In the genomic region with DNA sequence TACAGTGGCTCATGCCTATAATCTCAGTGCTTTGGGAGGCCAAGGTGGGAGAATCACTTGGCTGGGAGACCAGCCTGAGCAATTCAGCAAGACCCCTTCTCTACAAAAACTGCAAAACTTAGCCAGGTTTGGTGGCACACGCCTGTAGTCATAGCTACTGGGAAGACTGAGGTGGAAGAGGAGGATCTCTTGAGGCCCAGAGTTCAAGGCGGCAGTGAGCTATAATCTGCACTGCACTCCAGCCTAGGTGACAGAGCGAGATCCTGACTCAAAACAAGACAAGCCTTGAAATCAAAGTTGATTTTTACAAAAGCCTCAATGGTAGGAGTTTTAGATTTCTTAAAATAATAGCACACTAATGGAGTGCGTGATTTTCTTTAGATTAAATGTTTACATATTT, we compare ENCODE assay signal across 12 cellular contexts. TPM values are rescaled to one million over a fixed set of nuclear protein-coding genes. Genes with fewer than 3 reads are reported as not detected.
DNase-seq lines count a peak whose midpoint lies in the region; ATAC-seq and TF ChIP-seq lines count a peak whose summit lies in the region.
"Had no signal": no experiment of that assay in that cellular context is flagged by ENCODE, and none has a peak within 500 bp of the region (broad histone marks: within the 10 kb centered on the region; RNA-seq: fewer than 3 reads in every experiment).

No MANE protein-coding gene starts in this region.

- H3K27me3 Mint-ChIP-seq in activated B cell treated with CpG ODN at 0.5 μM for 24 hours = no peaks in the 10 kb centered on the region
- no peaks in the 10 kb centered on the region for H3K27me3 Mint-ChIP-seq in effector memory CD8-positive, alpha-beta T cell
- no peaks in the 10 kb centered on the region for H3K27me3 Mint-ChIP-seq in stimulated activated memory B cell treated with anti-CD40 and anti-IgM and Interleukin-4, amounts not matched to agents 10 μg/mL and 1 μg/mL and 100 μg/mL, for 72 hours
- H3K27me3 Mint-ChIP-seq: naive B cell had no signal

- peak overlapping the region; percentile 59 for H3K4me3 Mint-ChIP-seq in activated B cell treated with CpG ODN at 0.5 μM for 24 hours
- peak overlapping the region; percentile 66 to 67 for H3K4me3 Mint-ChIP-seq in effector memory CD8-positive, alpha-beta T cell
- peak overlapping the region; percentile 60 for H3K4me3 Mint-ChIP-seq in stimulated activated memory B cell treated with anti-CD40 and anti-IgM and Interleukin-4, amounts not matched to agents 10 μg/mL and 1 μg/mL and 100 μg/mL, for 72 hours

- POLR2A ChIA-PET in activated B cell treated with CpG ODN at 0.5 μM for 24 hours (lab: Charles Lee) (interaction anchor here (0.6 to 3.2 kb wide), 4 partner anchors 10 to 17 kb away, joined by 4 to 22 read pairs (median 6); no protein-coding TSS in a partner anchor), GM10248 (lab: Yijun Ruan, JAX) (interaction anchor here (1.0 kb wide), 1 partner anchor 9 kb away, joined by 3 read pairs; no protein-coding TSS in a partner anchor)

- H3K27ac Mint-ChIP-seq in activated B cell treated with CpG ODN at 0.5 μM for 24 hours = peak overlapping the region; percentile 76
- H3K27ac Mint-ChIP-seq in effector memory CD8-positive, alpha-beta T cell = peak overlapping the region; percentile 76 to 90
- peak overlapping the region; percentile 62 for H3K27ac Mint-ChIP-seq in stimulated activated memory B cell treated with anti-CD40 and anti-IgM and Interleukin-4, amounts not matched to agents 10 μg/mL and 1 μg/mL and 100 μg/mL, for 72 hours

- ATAC-seq in activated B cell treated with CpG ODN at 0.5 μM for 24 hours (ENCODE audit: low read depth) = no peak
- peak; percentile 32 for ATAC-seq in effector memory CD8-positive, alpha-beta T cell (replicated peaks)
- no peak for ATAC-seq in stimulated activated memory B cell treated with anti-CD40 and anti-IgM and Interleukin-4, amounts not matched to agents 10 μg/mL and 1 μg/mL and 100 μg/mL, for 72 hours
- ATAC-seq in HG02981 (IDR thresholded peaks at IDR 0.05; ENCODE audit: unreplicated experiment) = no peak

- peaks cover 35% of the 10 kb centered on the region for H3K36me3 Mint-ChIP-seq in activated B cell treated with CpG ODN at 0.5 μM for 24 hours (ENCODE audit: low read depth)
- H3K36me3 Mint-ChIP-seq in effector memory CD8-positive, alpha-beta T cell (ENCODE audit: insufficient read depth) = peaks cover 34% of the 10 kb centered on the region
- H3K36me3 Mint-ChIP-seq in stimulated activated memory B cell treated with anti-CD40 and anti-IgM and Interleukin-4, amounts not matched to agents 10 μg/mL and 1 μg/mL and 100 μg/mL, for 72 hours = peaks cover 28% of the 10 kb centered on the region

- CTCF ChIA-PET in activated B cell treated with CpG ODN at 0.5 μM for 24 hours (lab: Charles Lee) = interaction anchor here (0.8 to 2.6 kb wide), 8 partner anchors 11 to 190 kb away, joined by 3 to 19 read pairs (median 4); no protein-coding TSS in a partner anchor
- CTCF ChIA-PET in GM10248 (lab: Yijun Ruan, JAX) = interaction anchor here (0.6 to 3.9 kb wide), 12 partner anchors 10 to 188 kb away, joined by 3 to 63 read pairs (median 8); a partner anchor contains a TSS

- intact Hi-C loops in activated B cell treated with CpG ODN at 0.5 μM for 24 hours (cut with micrococcal nuclease) = loop anchor here (1.0 to 2.0 kb wide), 8 partner anchors 10 to 189 kb away; a partner anchor contains a TSS

- peaks cover 79% of the 10 kb centered on the region for H3K4me1 Mint-ChIP-seq in activated B cell treated with CpG ODN at 0.5 μM for 24 hours
- peaks cover 40 to 61% of the 10 kb centered on the region in 2 donors for H3K4me1 Mint-ChIP-seq in effector memory CD8-positive, alpha-beta T cell (ENCODE audit: low read depth in 2 of 2)
- peaks cover 63% of the 10 kb centered on the region for H3K4me1 Mint-ChIP-seq in stimulated activated memory B cell treated with anti-CD40 and anti-IgM and Interleukin-4, amounts not matched to agents 10 μg/mL and 1 μg/mL and 100 μg/mL, for 72 hours

- DNase-seq in activated T-cell treated with anti-CD3 and anti-CD28 coated beads for 48 hours (ENCODE audit: low read depth) (peak; percentile 21), activated B cell treated with CpG ODN at 0.5 μM for 24 hours (no peak), dedifferentiated amniotic fluid mesenchymal stem cell (ENCODE audit: extremely low spot score) (no peak), GM10248 (ENCODE audit: extremely low spot score) (no peak)
- no peak for DNase-seq in activated T-cell treated with anti-CD3 and anti-CD28 coated beads, Interleukin-2, amount 50 U/mL, for 1 hour
- no peak for DNase-seq in effector memory CD8-positive, alpha-beta T cell
- DNase-seq: foreskin melanocyte, NCI-H1092, Right ventricle myocardium superior had no signal

- TF ChIP-seq CTCF in activated B cell treated with CpG ODN at 0.5 μM for 24 hours (IDR thresholded peaks at IDR 0.05) (no peak), GM10248 (IDR thresholded peaks at IDR 0.05; ENCODE audit: control extremely low read depth, extremely low read depth, low read depth, missing control alignments) (no peak)

- H3K9me3 Mint-ChIP-seq in activated B cell treated with CpG ODN at 0.5 μM for 24 hours = no peaks in the 10 kb centered on the region
- no peaks in the 10 kb centered on the region for H3K9me3 Mint-ChIP-seq in effector memory CD8-positive, alpha-beta T cell
- no peaks in the 10 kb centered on the region for H3K9me3 Mint-ChIP-seq in stimulated activated memory B cell treated with anti-CD40 and anti-IgM and Interleukin-4, amounts not matched to agents 10 μg/mL and 1 μg/mL and 100 μg/mL, for 72 hours
- H3K9me3 Mint-ChIP-seq: naive B cell had no signal

RNA-seq across cellular contexts. Expression of a gene that starts 14.6 kb away (rescaled TPM):
- total RNA-seq in activated B cell treated with CpG ODN at 0.5 μM for 24 hours = 152 and 172 TPM in 2 replicates
